Comparison of ENCODE assay signal across 8 cellular contexts in genomic region chr11:46489668-46490560, GRCh38.
DNase-seq lines count a peak whose midpoint lies in the region; ATAC-seq and TF ChIP-seq lines count a peak whose summit lies in the region.

No MANE protein-coding gene starts in this region.

- H2BK15ac ChIP-seq in mesenchymal stem cell (ENCODE audit: low read depth, poor library complexity, severe bottlenecking): no peak overlapping the region

- H2BK5ac ChIP-seq in mesenchymal stem cell (ENCODE audit: low read depth, low read length, poor library complexity, severe bottlenecking): no peak overlapping the region

- ATAC-seq in heart left ventricle (peak in 1 of 4 donors; percentile 54), GM19328 (IDR thresholded peaks at IDR 0.05; ENCODE audit: unreplicated experiment) (no peak)

- no peak overlapping the region for H3K14ac ChIP-seq in mesenchymal stem cell (ENCODE audit: low read length in 2 of 2)

- H3K9ac ChIP-seq in SK-N-MC (ENCODE audit: insufficient read length) (no peak overlapping the region), mesenchymal stem cell (ENCODE audit: low read length) (peak overlapping the region; percentile 1)

- H3K27me3 ChIP-seq in heart left ventricle: no peaks in the 10 kb centered on the region
- H3K27me3 ChIP-seq in right atrium auricular region: no peaks in the 10 kb centered on the region
- no peaks in the 10 kb centered on the region for H3K27me3 ChIP-seq in MG63
- H3K27me3 ChIP-seq in mesenchymal stem cell (ENCODE audit: control insufficient read depth in 1 of 2, insufficient read depth in 1 of 2, low read length in 2 of 2): no peaks in the 10 kb centered on the region

- H3K27ac ChIP-seq in heart left ventricle (no peak overlapping the region), right atrium auricular region (no peak overlapping the region), SK-N-MC (no peak overlapping the region), mesenchymal stem cell (ENCODE audit: low read length, poor library complexity, severe bottlenecking) (no peak overlapping the region)

- no peaks in the 10 kb centered on the region for H3K9me3 ChIP-seq in heart left ventricle
- no peaks in the 10 kb centered on the region for H3K9me3 ChIP-seq in right atrium auricular region
- H3K9me3 ChIP-seq in MG63: no peaks in the 10 kb centered on the region
- H3K9me3 ChIP-seq in SK-N-MC (ENCODE audit: low read depth, low read length): no peaks in the 10 kb centered on the region
- no peaks in the 10 kb centered on the region for H3K9me3 ChIP-seq in mesenchymal stem cell (ENCODE audit: control insufficient read depth, low read length)

- H3K36me3 ChIP-seq in heart left ventricle (peaks cover 0 to 37% (median 13%) of the 10 kb centered on the region in 9 donors), right atrium auricular region (no peaks in the 10 kb centered on the region), MG63 (peaks cover 8% of the 10 kb centered on the region), SK-N-MC (ENCODE audit: insufficient read depth, low read length) (peaks cover 9% of the 10 kb centered on the region), mesenchymal stem cell (ENCODE audit: control insufficient read depth in 1 of 2, insufficient read depth in 2 of 2, low read depth in 1 of 2, low read length in 2 of 2) (peaks cover 5 to 37% of the 10 kb centered on the region in 2 experiments)

- H3K23ac ChIP-seq in mesenchymal stem cell (ENCODE audit: low read length in 2 of 2): no peak overlapping the region

- H4K91ac ChIP-seq in mesenchymal stem cell (ENCODE audit: low read length): no peak overlapping the region

- H3K18ac ChIP-seq in mesenchymal stem cell (ENCODE audit: low read depth in 1 of 2, low read length in 2 of 2): no peak overlapping the region

- no peak overlapping the region for H2AK5ac ChIP-seq in mesenchymal stem cell (ENCODE audit: low read length, severe bottlenecking)

- H3K4ac ChIP-seq in mesenchymal stem cell (ENCODE audit: low read depth in 1 of 2, low read length in 2 of 2): no peak overlapping the region

- H4K8ac ChIP-seq in mesenchymal stem cell (ENCODE audit: low read length): peak overlapping the region; percentile 8

- H3K4me1 ChIP-seq in heart left ventricle: peaks cover 0 to 43% (median 29%) of the 10 kb centered on the region in 12 donors
- H3K4me1 ChIP-seq in right atrium auricular region: peaks cover 0 to 19% of the 10 kb centered on the region in 2 donors
- H3K4me1 ChIP-seq in mesenchymal stem cell (ENCODE audit: control insufficient read depth, insufficient read depth, low read depth, low read length): peaks cover 1% of the 10 kb centered on the region

- WGBS in heart left ventricle, 4 donors: 67 to 71% (median 69%) methylated on average over 6 of the region's 6 CpGs
- WGBS in mesenchymal stem cell: 78% methylated on average over 5 of the region's 6 CpGs

- no peak for TF ChIP-seq POLR2A in heart left ventricle (IDR thresholded peaks at IDR 0.05)

- H2AFZ ChIP-seq in mesenchymal stem cell (ENCODE audit: low read depth, low read length): no peak overlapping the region

- DNase-seq in heart left ventricle (no peak), right atrium auricular region (ENCODE audit: low spot score) (no peak), MG63 (peak; percentile 12), SK-N-MC (ENCODE audit: low read depth, low spot score) (peak; percentile 16), cerebellum (ENCODE audit: low spot score) (peak; percentile 61), mesenchymal stem cell (peak; percentile 59)
- no peak for DNase-seq in effector CD8-positive, alpha-beta T cell (lab: John Stamatoyannopoulos, UW)

- H2BK12ac ChIP-seq in mesenchymal stem cell (ENCODE audit: low read length in 2 of 2): no peak overlapping the region

- no peak overlapping the region for H3K4me2 ChIP-seq in mesenchymal stem cell (ENCODE audit: low read length, poor library complexity, severe bottlenecking)

- TF ChIP-seq CTCF in heart left ventricle (IDR thresholded peaks at IDR 0.05): peak; percentile 26 to 66 (median 48)
- TF ChIP-seq CTCF in right atrium auricular region (IDR thresholded peaks at IDR 0.05): peak in 1 of 2 donors; percentile 62

- H3K4me3 ChIP-seq in heart left ventricle (no peak overlapping the region), right atrium auricular region (no peak overlapping the region), MG63 (no peak overlapping the region), SK-N-MC (no peak overlapping the region), mesenchymal stem cell (ENCODE audit: insufficient read depth in 1 of 2, low read depth in 1 of 2, low read length in 2 of 2) (no peak overlapping the region)

- intact Hi-C loops in heart left ventricle (cut with DNase I): loop anchor here in 8 of 10 donors (2.0 to 10.0 kb wide), 4 partner anchors 37 to 45 kb away; no protein-coding TSS in a partner anchor

- H2BK120ac ChIP-seq in mesenchymal stem cell (ENCODE audit: low read depth, low read length): no peak overlapping the region

- H3K79me1 ChIP-seq in mesenchymal stem cell (replicated peaks; ENCODE audit: low read length, poor library complexity, severe bottlenecking): peaks cover 15% of the 10 kb centered on the region

Comparison
In these comparisons a context has a peak if more than half of its experiments do, and no peak if none do; other contexts are left out.
1. DNase-seq: peak in MG63 (single experiment), SK-N-MC (single experiment), cerebellum (single experiment) and mesenchymal stem cell (single experiment); none in heart left ventricle (0 of 5), right atrium auricular region (single experiment) and effector CD8-positive, alpha-beta T cell (single experiment).